Comparison of ENCODE assay signal across 8 cellular contexts in genomic region chr12:76183459-76184186, GRCh38.
DNase-seq lines count a peak whose midpoint lies in the region; ATAC-seq, FAIRE-seq and TF ChIP-seq lines count a peak whose summit lies in the region.

No MANE protein-coding gene starts in this region.

- H3K36me3 Mint-ChIP-seq in activated naive CD8-positive, alpha-beta T cell, result no peaks in the 10 kb centered on the region

- peak; percentile 69 for FAIRE-seq in GM12891 (lab: Jason Lieb, UNC)

- H3K27me3 Mint-ChIP-seq in activated naive CD8-positive, alpha-beta T cell, result peaks cover 3% of the 10 kb centered on the region

- in situ Hi-C loops in G401 (cut with HindIII; ENCODE audit: low sequenced_read_pairs), result no loop called here

- peaks cover 8% of the 10 kb centered on the region for H3K4me1 Mint-ChIP-seq in activated naive CD8-positive, alpha-beta T cell (ENCODE audit: low read depth)

- H3K36me3 ChIP-seq in esophagus muscularis mucosa, result no peaks in the 10 kb centered on the region

- ATAC-seq in GM21529 (IDR thresholded peaks at IDR 0.05; ENCODE audit: unreplicated experiment), result peak; percentile 90

- DNase-seq in GM12891 (ENCODE audit: insufficient read length, low spot score) (peak; percentile 11), HL-60 (ENCODE audit: low read depth in 1 of 2, low spot score in 1 of 2) (peak; percentile 15 to 67), non-pigmented ciliary epithelial cell (ENCODE audit: low read depth) (peak; percentile 95), esophagus muscularis mucosa (ENCODE audit: extremely low spot score) (no peak), G401 (ENCODE audit: low spot score) (no peak), HuH-7.5 (ENCODE audit: low spot score) (no peak)

- no peak overlapping the region for H3K4me3 Mint-ChIP-seq in activated naive CD8-positive, alpha-beta T cell

- H3K4me1 ChIP-seq in esophagus muscularis mucosa, result peaks cover 0 to 11% (median 7%) of the 10 kb centered on the region in 4 donors

- H3K9me3 Mint-ChIP-seq in activated naive CD8-positive, alpha-beta T cell (ENCODE audit: low read depth), result no peaks in the 10 kb centered on the region

- H3K27ac ChIP-seq in HL-60 (replicated peaks), result no peak overlapping the region
- H3K27ac ChIP-seq in esophagus muscularis mucosa (replicated peaks in 1 of 4), result no peak overlapping the region

- no peaks in the 10 kb centered on the region for H3K27me3 ChIP-seq in HL-60 (ENCODE audit: insufficient read depth, poor library complexity, severe bottlenecking)
- H3K27me3 ChIP-seq in esophagus muscularis mucosa, result no peaks in the 10 kb centered on the region

- no peaks in the 10 kb centered on the region for H3K9me3 ChIP-seq in esophagus muscularis mucosa

- intact Hi-C loops in esophagus muscularis mucosa (cut with DNase I), result no loop called here

- no peak for TF ChIP-seq EP300 in esophagus muscularis mucosa (IDR thresholded peaks at IDR 0.05)

- WGBS in esophagus muscularis mucosa, result 19% methylated on average over 4 of the region's 4 CpGs

- TF ChIP-seq POLR2A in GM12891 (IDR thresholded peaks at IDR 0.05; ENCODE audit: low read depth, low read length) (no peak), esophagus muscularis mucosa (IDR thresholded peaks at IDR 0.05; ENCODE audit: low read depth) (no peak)

- no peak for TF ChIP-seq CTCF in HL-60 (IDR thresholded peaks at IDR 0.05; ENCODE audit: insufficient read depth, low read length)
- TF ChIP-seq CTCF in esophagus muscularis mucosa (IDR thresholded peaks at IDR 0.05), result no peak

- H3K4me3 ChIP-seq in HL-60 (replicated peaks; ENCODE audit: insufficient read depth, low read length), result no peak overlapping the region
- no peak overlapping the region for H3K4me3 ChIP-seq in esophagus muscularis mucosa

- H3K27ac Mint-ChIP-seq in activated naive CD8-positive, alpha-beta T cell, result peak overlapping the region; percentile 72

TF ChIP-seq in GM12891, 5 proteins besides CTCF, POLR2A, EP300 and RAD21:
- TF ChIP-seq SPI1 (IDR thresholded peaks at IDR 0.05; ENCODE audit: low read depth, low read length), result peak; percentile 92
- TF ChIP-seq POLR2AphosphoS5 (IDR thresholded peaks at IDR 0.05; ENCODE audit: low read depth, low read length), result no peak
TF ChIP-seq in GM12891: peak in this region for 1.

Comparison
In these comparisons a context has a peak if more than half of its experiments do, and no peak if none do; other contexts are left out.
1. DNase-seq: peak in GM12891 (single experiment), HL-60 (2 of 2) and non-pigmented ciliary epithelial cell (single experiment); none in esophagus muscularis mucosa (single experiment), G401 (single experiment) and HuH-7.5 (single experiment).